8 cellular contexts compared by ENCODE assay signal in the genomic region with DNA sequence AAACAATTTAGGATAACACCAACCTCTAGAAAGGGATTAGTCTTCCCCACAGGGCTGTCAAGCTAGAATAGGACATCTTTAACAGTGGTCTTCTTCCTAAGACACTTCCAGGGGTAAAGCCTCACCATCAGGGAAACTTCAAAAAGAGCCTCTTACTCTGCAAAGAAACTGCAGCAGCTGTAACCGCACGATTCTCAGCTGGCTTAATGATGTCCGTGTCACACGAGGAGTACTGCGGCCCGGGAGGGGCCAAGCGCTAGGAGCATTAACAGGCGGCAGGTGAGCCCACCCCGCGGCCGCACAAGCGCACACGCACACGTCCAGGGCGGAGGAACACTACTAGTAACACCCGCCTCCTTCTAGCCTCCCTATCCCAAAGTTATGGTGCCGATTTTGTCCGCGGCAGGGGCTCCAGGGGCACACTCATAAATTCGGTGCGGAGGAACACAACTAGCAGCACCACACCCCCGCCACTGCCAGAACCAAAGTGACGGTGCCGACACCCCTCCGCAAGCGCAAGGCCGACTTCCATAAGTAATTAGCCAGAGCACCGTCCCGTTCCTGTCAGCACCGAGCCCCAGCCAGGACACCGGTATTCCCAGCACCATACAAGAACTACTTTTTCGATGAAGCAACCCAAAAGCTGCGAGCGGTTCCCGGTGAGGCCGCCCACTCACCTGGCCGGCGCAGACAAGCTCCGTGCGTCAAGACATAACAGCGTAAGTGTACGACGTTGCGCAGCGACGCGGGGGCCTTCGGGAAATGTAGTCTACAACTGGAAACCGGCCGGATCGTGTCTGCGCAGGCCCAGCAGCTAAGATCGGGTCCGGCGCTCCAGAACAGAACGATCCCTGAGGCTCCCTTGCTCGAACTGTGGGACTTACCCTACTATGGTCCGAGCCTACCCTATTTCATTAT. TPM values are rescaled to one million over a fixed set of nuclear protein-coding genes. Genes with fewer than 3 reads are reported as not detected.
DNase-seq lines count a peak whose midpoint lies in the region; ATAC-seq and TF ChIP-seq lines count a peak whose summit lies in the region.

A gene (plus strand): TSS at position 813 of the 918 bp plus-strand sequence. CDS start 3,572 bp downstream, outside the sequence.
A gene (minus strand): TSS at position 729 of the 918 bp plus-strand sequence. CDS start 8,116 bp downstream, outside the sequence.

- H3K4me3 Mint-ChIP-seq in naive thymus-derived CD8-positive, alpha-beta T cell, result peak within 1 kb of the TSS; percentile 93 to 99 (median 98)
- H3K4me3 Mint-ChIP-seq in stimulated activated naive B cell treated with anti-CD40 and anti-IgM and Interleukin-4, amounts not matched to agents 10 μg/mL and 1 μg/mL and 100 μg/mL, for 72 hours, result peak within 1 kb of the TSS; percentile 95 to 96

- peaks cover 28 to 53% (median 34%) of the 10 kb centered on the region in 3 donors for H3K36me3 Mint-ChIP-seq in naive thymus-derived CD8-positive, alpha-beta T cell
- peaks cover 13 to 28% of the 10 kb centered on the region in 2 donors for H3K36me3 Mint-ChIP-seq in stimulated activated naive B cell treated with anti-CD40 and anti-IgM and Interleukin-4, amounts not matched to agents 10 μg/mL and 1 μg/mL and 100 μg/mL, for 72 hours

- ATAC-seq in GM21717 (IDR thresholded peaks at IDR 0.05; ENCODE audit: unreplicated experiment), result peak; percentile 93
- ATAC-seq in naive thymus-derived CD8-positive, alpha-beta T cell, result peak; percentile 91 to 94
- ATAC-seq in stimulated activated naive B cell treated with anti-CD40 and anti-IgM and Interleukin-4, amounts not matched to agents 10 μg/mL and 1 μg/mL and 100 μg/mL, for 72 hours (replicated peaks), result peak; percentile 96 to 97

- POLR2A ChIA-PET in RWPE1 (lab: Yijun Ruan, JAX; ENCODE audit: low non-redundant PET), result interaction anchor here (0.6 to 0.9 kb wide), 2 partner anchors 88 to 127 kb away, joined by 4 to 7 read pairs; a partner anchor contains a TSS
- POLR2A ChIA-PET in naive thymus-derived CD8-positive, alpha-beta T cell (lab: Charles Lee), result interaction anchor here (0.5 to 4.1 kb wide), 26 partner anchors 9 to 1379 kb away, joined by 3 to 50 read pairs (median 3); a partner anchor contains a TSS

- peak within 1 kb of the TSS; percentile 96 to 100 (median 98) for H3K27ac Mint-ChIP-seq in naive thymus-derived CD8-positive, alpha-beta T cell
- peak within 1 kb of the TSS; percentile 99 for H3K27ac Mint-ChIP-seq in stimulated activated naive B cell treated with anti-CD40 and anti-IgM and Interleukin-4, amounts not matched to agents 10 μg/mL and 1 μg/mL and 100 μg/mL, for 72 hours

- peak within 1 kb of the TSS; percentile 50 for H3K4me2 ChIP-seq in KMS-11

- CTCF ChIA-PET in RWPE1 (lab: Yijun Ruan, JAX), result no interaction called here

- peaks cover 0 to 62% (median 22%) of the 10 kb centered on the region in 9 donors for H3K9me3 Mint-ChIP-seq in naive thymus-derived CD8-positive, alpha-beta T cell
- peaks cover 5 to 7% of the 10 kb centered on the region in 2 donors for H3K9me3 Mint-ChIP-seq in stimulated activated naive B cell treated with anti-CD40 and anti-IgM and Interleukin-4, amounts not matched to agents 10 μg/mL and 1 μg/mL and 100 μg/mL, for 72 hours

- DNase-seq in DMS153 treated with DMSO at 0.1 percent for 48 hours (lab: John Stamatoyannopoulos, UW; ENCODE audit: unreplicated experiment) (peak; percentile 83), RWPE1 (ENCODE audit: low spot score) (peak; percentile 85), fibroblast of peridontal ligament (ENCODE audit: extremely low read depth) (peak; percentile 90)
- DNase-seq in activated effector memory CD4-positive, alpha-beta T cell treated with Interleukin-2 at 50 U/mL for 16 hours, result peak; percentile 85
- peak; percentile 83 to 96 (median 91) for DNase-seq in naive thymus-derived CD8-positive, alpha-beta T cell
- peak; percentile 88 for DNase-seq in stimulated activated naive B cell treated with anti-CD40 and anti-IgM and Interleukin-4, amounts not matched to agents 10 μg/mL and 1 μg/mL and 100 μg/mL, for 72 hours

- H3K4me3 ChIP-seq in KMS-11 (IDR thresholded peaks at IDR 0.05; ENCODE audit: insufficient read depth, low read depth, low read length), result peak within 1 kb of the TSS; percentile 52

- no peaks in the 10 kb centered on the region for H3K4me1 ChIP-seq in KMS-11 (ENCODE audit: low read depth, poor library complexity, severe bottlenecking)

- H3K9ac ChIP-seq in KMS-11, result peak within 1 kb of the TSS; percentile 19; the same call in 1 of the 2 replicates

- no peaks in the 10 kb centered on the region for H3K36me3 ChIP-seq in KMS-11 (ENCODE audit: insufficient read depth)

- H2AFZ ChIP-seq in KMS-11 (ENCODE audit: low read depth), result peak within 1 kb of the TSS; percentile 90

- H3K27ac ChIP-seq in KMS-11 (peak within 1 kb of the TSS; percentile 17; the same call in 1 of the 2 replicates), RWPE1 (peak within 1 kb of the TSS; percentile 92)

- no peak for TF ChIP-seq CTCF in KMS-11 (conservative IDR thresholded peaks at IDR 0.05; ENCODE audit: low read depth, low read length)
- no peak for TF ChIP-seq CTCF in RWPE1 (conservative IDR thresholded peaks at IDR 0.05; ENCODE audit: low read depth)

- H3K27me3 Mint-ChIP-seq in naive thymus-derived CD8-positive, alpha-beta T cell, result peaks cover 0 to 3% (median 0%) of the 10 kb centered on the region in 5 donors
- H3K27me3 Mint-ChIP-seq in stimulated activated naive B cell treated with anti-CD40 and anti-IgM and Interleukin-4, amounts not matched to agents 10 μg/mL and 1 μg/mL and 100 μg/mL, for 72 hours, result no peaks in the 10 kb centered on the region

- peaks cover 31 to 41% (median 33%) of the 10 kb centered on the region in 4 donors for H3K4me1 Mint-ChIP-seq in naive thymus-derived CD8-positive, alpha-beta T cell
- peaks cover 14 to 25% of the 10 kb centered on the region in 2 donors for H3K4me1 Mint-ChIP-seq in stimulated activated naive B cell treated with anti-CD40 and anti-IgM and Interleukin-4, amounts not matched to agents 10 μg/mL and 1 μg/mL and 100 μg/mL, for 72 hours

- no peaks in the 10 kb centered on the region for H3K79me2 ChIP-seq in KMS-11 (ENCODE audit: insufficient read depth, low read depth)

- no peaks in the 10 kb centered on the region for H4K20me1 ChIP-seq in KMS-11 (ENCODE audit: insufficient read depth)

- H3K27me3 ChIP-seq in KMS-11 (ENCODE audit: insufficient read depth, low read depth), result no peaks in the 10 kb centered on the region

RNA-seq across cellular contexts. Expression of the first gene that starts in this region (rescaled TPM):
- 10 to 100 TPM; 19.1 to 21.3 TPM for total RNA-seq in naive thymus-derived CD8-positive, alpha-beta T cell
- polyA plus RNA-seq in naive thymus-derived CD8-positive, alpha-beta T cell, result 1 to 10 TPM; 6.6 to 9.1 (median 9.0) TPM

RNA-seq across cellular contexts. Expression of the second gene that starts in this region (rescaled TPM):
- total RNA-seq in naive thymus-derived CD8-positive, alpha-beta T cell, result 10 to 100 TPM; 10.6 to 13.0 TPM
- 10 to 100 TPM in 1 of 3 donors, 1 to 10 TPM in 2; 5.5 to 10.7 (median 6.6) TPM for polyA plus RNA-seq in naive thymus-derived CD8-positive, alpha-beta T cell

Comparison
In these comparisons a context has a peak if more than half of its experiments do, and no peak if none do; other contexts are left out.
1. Peak in every context shown above with its lines: DNase-seq, ATAC-seq, H3K4me3 ChIP-seq and H3K27ac ChIP-seq.